ENCODE assay signal across 28 cellular contexts in genomic region chr4:183458005-183458404, GRCh38.
"Had no signal": no experiment of that assay in that cellular context is flagged by ENCODE, and none has a peak within 500 bp of the region (broad histone marks: within the 10 kb centered on the region; RNA-seq: fewer than 3 reads in every experiment).

No MANE protein-coding gene starts in this region.

- H3K4me1 Mint-ChIP-seq: nephron progenitor cell, neural crest cell had no signal

- H3K36me3 Mint-ChIP-seq: natural killer cell treated with Interleukin-12 subunit alpha and Interleukin-12 subunit beta and Interleukin-15 and Interleukin-18, amount 100 ng/mL, for 72 hours; stimulated activated effector memory CD8-positive, alpha-beta T cell treated with anti-CD3 and anti-CD28 coated beads, Interleukin-12 subunit alpha, Interleukin-12 subunit beta, amount 100 ng/mL, for 72 hours had no signal

- H3K27me3 Mint-ChIP-seq: naive thymus-derived CD8-positive, alpha-beta T cell; natural killer cell treated with Interleukin-12 subunit alpha and Interleukin-12 subunit beta and Interleukin-15 and Interleukin-18, amount 100 ng/mL, for 72 hours; stimulated activated naive B cell treated with anti-CD40 and anti-IgM and Interleukin-4, amounts not matched to agents 10 μg/mL and 1 μg/mL and 100 μg/mL, for 72 hours; stimulated activated naive CD8-positive, alpha-beta T cell treated with anti-CD3 and anti-CD28 coated beads, Interleukin-15, Interleukin-2, amounts not matched to agents 100 ng/mL and 50 ng/mL, for 24 hours had no signal

- H3K36me3 ChIP-seq: pancreas, prostate gland, thoracic aorta, thyroid gland, vagina had no signal

- H3K4me2 ChIP-seq: smooth muscle cell had no signal

- H3K27ac ChIP-seq: neutrophil, pancreas, prostate gland, skin epidermis, spleen, stomach, thoracic aorta, thyroid gland, tibial nerve, upper lobe of left lung, vagina had no signal

- H3K27me3 ChIP-seq: neutrophil, pancreas, spleen, stomach, thyroid gland, tibial nerve, upper lobe of left lung, vagina had no signal

- H3K9me3 Mint-ChIP-seq: naive thymus-derived CD8-positive, alpha-beta T cell; natural killer cell treated with Interleukin-12 subunit alpha and Interleukin-12 subunit beta and Interleukin-15 and Interleukin-18, amount 100 ng/mL, for 72 hours; neural crest cell; stimulated activated effector memory CD8-positive, alpha-beta T cell treated with anti-CD3 and anti-CD28 coated beads, Interleukin-12 subunit alpha, Interleukin-12 subunit beta, amount 100 ng/mL, for 72 hours; stimulated activated naive B cell treated with anti-CD40 and anti-IgM and Interleukin-4, amounts not matched to agents 10 μg/mL and 1 μg/mL and 100 μg/mL, for 72 hours; stimulated activated naive CD8-positive, alpha-beta T cell treated with anti-CD3 and anti-CD28 coated beads, Interleukin-15, Interleukin-2, amounts not matched to agents 100 ng/mL and 50 ng/mL, for 24 hours had no signal

- H3K27ac Mint-ChIP-seq: natural killer cell treated with Interleukin-12 subunit alpha and Interleukin-12 subunit beta and Interleukin-15 and Interleukin-18, amount 100 ng/mL, for 72 hours; nephron progenitor cell; stimulated activated effector memory CD8-positive, alpha-beta T cell treated with anti-CD3 and anti-CD28 coated beads, Interleukin-12 subunit alpha, Interleukin-12 subunit beta, amount 100 ng/mL, for 72 hours; stimulated activated naive B cell treated with anti-CD40 and anti-IgM and Interleukin-4, amounts not matched to agents 10 μg/mL and 1 μg/mL and 100 μg/mL, for 72 hours; stimulated activated naive CD8-positive, alpha-beta T cell treated with anti-CD3 and anti-CD28 coated beads, Interleukin-15, Interleukin-2, amounts not matched to agents 100 ng/mL and 50 ng/mL, for 24 hours had no signal

- DNase-seq: naive thymus-derived CD8-positive, alpha-beta T cell; nephron progenitor cell; nucleus accumbens; pancreas; right cardiac atrium; spleen; stimulated activated CD4-positive, alpha-beta T cell treated with anti-CD3 and anti-CD28 coated beads, Interleukin-12 subunit alpha, Interleukin-12 subunit beta, amount 100 ng/mL, for 4 hours; stimulated activated CD4-positive, alpha-beta T cell treated with anti-CD3 and anti-CD28 coated beads, Interleukin-1b, Interleukin-23, amount 100 ng/mL, for 48 hours; stimulated activated CD4-positive, alpha-beta T cell treated with anti-CD3 and anti-CD28 coated beads, Interleukin-4, amount 100 ng/mL, for 1 hour; stimulated activated naive B cell treated with anti-CD40 and anti-IgM and Interleukin-4, amounts not matched to agents 10 μg/mL and 1 μg/mL and 100 μg/mL, for 72 hours; stimulated activated naive CD4-positive, alpha-beta T cell treated with Interleukin-2 at 50 U/mL for 16 hours; stomach; thyroid gland; trophoblast cell; upper lobe of left lung had no signal

- FAIRE-seq: pancreas, urothelium cell line had no signal

- H3K9me3 ChIP-seq: neutrophil, pancreas, prostate gland, spleen, stomach, thoracic aorta, thyroid gland, tibial nerve, upper lobe of left lung, vagina had no signal

- H3K4me3 ChIP-seq: pancreas, prostate gland, skin epidermis, smooth muscle cell, spleen, stomach, thoracic aorta, thyroid gland, tibial nerve, upper lobe of left lung, vagina had no signal

- H3K4me1 ChIP-seq: pancreas, prostate gland, tibial nerve, upper lobe of left lung, vagina had no signal

- H3K4me3 Mint-ChIP-seq: naive thymus-derived CD8-positive, alpha-beta T cell; natural killer cell treated with Interleukin-12 subunit alpha and Interleukin-12 subunit beta and Interleukin-15 and Interleukin-18, amount 100 ng/mL, for 72 hours; nephron progenitor cell; neural crest cell; stimulated activated effector memory CD8-positive, alpha-beta T cell treated with anti-CD3 and anti-CD28 coated beads, Interleukin-12 subunit alpha, Interleukin-12 subunit beta, amount 100 ng/mL, for 72 hours; stimulated activated naive B cell treated with anti-CD40 and anti-IgM and Interleukin-4, amounts not matched to agents 10 μg/mL and 1 μg/mL and 100 μg/mL, for 72 hours; stimulated activated naive CD8-positive, alpha-beta T cell treated with anti-CD3 and anti-CD28 coated beads, Interleukin-15, Interleukin-2, amounts not matched to agents 100 ng/mL and 50 ng/mL, for 24 hours had no signal

- ATAC-seq: naive thymus-derived CD8-positive, alpha-beta T cell; natural killer cell treated with Interleukin-12 subunit alpha and Interleukin-12 subunit beta and Interleukin-15 and Interleukin-18, amount 100 ng/mL, for 72 hours; pancreas; right cardiac atrium; sciatic nerve; stimulated activated effector memory CD8-positive, alpha-beta T cell treated with anti-CD3 and anti-CD28 coated beads, Interleukin-12 subunit alpha, Interleukin-12 subunit beta, amount 100 ng/mL, for 72 hours; stimulated activated naive B cell treated with anti-CD40 and anti-IgM and Interleukin-4, amounts not matched to agents 10 μg/mL and 1 μg/mL and 100 μg/mL, for 72 hours had no signal
